ENCODE assay signal across 8 cellular contexts in genomic region chr1:151613275-151613867, GRCh38. TPM values are rescaled to one million over a fixed set of nuclear protein-coding genes. Genes with fewer than 3 reads are reported as not detected.
A peak's percentile ranks its signal among the peaks of the same experiment; 100 is the strongest.
DNase-seq lines count a peak whose midpoint lies in the region; ATAC-seq, FAIRE-seq and TF ChIP-seq lines count a peak whose summit lies in the region.

No MANE protein-coding gene starts in this region.

- no peak overlapping the region; the same call in 1 of the 2 replicates for H2AK5ac ChIP-seq in H1 (ENCODE audit: low read depth, low read length)

- POLR2A ChIA-PET in H1 (lab: Charles Lee; ENCODE audit: partially characterized antibody): no interaction called here

- H3K4me3 Mint-ChIP-seq in osteocyte (ENCODE audit: unreplicated experiment): peak overlapping the region; percentile 99

- H3K23ac ChIP-seq in H1 (ENCODE audit: insufficient read length): no peak overlapping the region

- no peak for FAIRE-seq in H1 (lab: Jason Lieb, UNC)

- no peak for TF ChIP-seq CTCF in DND-41 (IDR thresholded peaks at IDR 0.05; ENCODE audit: borderline replicate concordance, extremely low read depth, low read length, poor library complexity, severe bottlenecking)
- no peak for TF ChIP-seq CTCF in H1 (IDR thresholded peaks at IDR 0.05; ENCODE audit: control extremely low read depth in 1 of 3, insufficient read depth in 1 of 3, low read depth in 1 of 3, low read length in 3 of 3)
- no peak for TF ChIP-seq CTCF in osteocyte (IDR thresholded peaks at IDR 0.05)

- no peak for TF ChIP-seq POLR2A in H1 (IDR thresholded peaks at IDR 0.05; ENCODE audit: control extremely low read depth in 1 of 2, low read depth in 2 of 2, low read length in 2 of 2)

- H2BK15ac ChIP-seq in H1 (ENCODE audit: low read length): peak overlapping the region; percentile 65; the same call in 1 of the 2 replicates

- CTCF ChIA-PET in H1 (lab: Charles Lee; ENCODE audit: partially characterized antibody): no interaction called here

- 0 out of 2 replicates have a peak overlapping the region, but pooled peaks have one; percentile 43 for H2BK12ac ChIP-seq in H1 (ENCODE audit: low read depth, low read length)

- no peak overlapping the region for H2BK20ac ChIP-seq in H1 (ENCODE audit: low read length)

- H3K14ac ChIP-seq in H1 (ENCODE audit: insufficient read length): no peak overlapping the region

- no peaks in the 10 kb centered on the region for H3K36me3 Mint-ChIP-seq in osteocyte (ENCODE audit: unreplicated experiment)

- no peak overlapping the region for H3K4ac ChIP-seq in H1 (replicated peaks; ENCODE audit: insufficient read length, low read depth, low read length)

- no peak for TF ChIP-seq EP300 in H1 (IDR thresholded peaks at IDR 0.05; ENCODE audit: borderline replicate concordance in 1 of 2, low read depth in 2 of 2, low read length in 2 of 2)

- TF ChIP-seq RAD21 in H1 (IDR thresholded peaks at IDR 0.05 in 1 of 2, conservative IDR thresholded peaks at IDR 0.05 in 1 of 2; ENCODE audit: low read depth in 2 of 2, low read length in 2 of 2): no peak

- H2AFZ ChIP-seq in DND-41 (ENCODE audit: low read depth, low read length) (peak overlapping the region; percentile 83; the same call in 1 of the 2 replicates), H1 (ENCODE audit: low read length) (no peak overlapping the region)

- H3K4me2 ChIP-seq in DND-41 (ENCODE audit: insufficient read depth, low read length) (peak overlapping the region; percentile 80), H1 (ENCODE audit: insufficient read depth in 1 of 2, low read depth in 2 of 2, low read length in 2 of 2) (peak overlapping the region; percentile 93 to 100)

- H4K91ac ChIP-seq in H1 (replicated peaks; ENCODE audit: insufficient read length, low read length): no peak overlapping the region

- H3K27me3 ChIP-seq in DND-41 (ENCODE audit: insufficient read depth, low read length, poor library complexity): no peaks in the 10 kb centered on the region
- no peaks in the 10 kb centered on the region for H3K27me3 ChIP-seq in NT2/D1 (ENCODE audit: insufficient read depth, insufficient read length)
- H3K27me3 ChIP-seq in H1 (replicated peaks in 1 of 4; ENCODE audit: control insufficient read depth in 3 of 4, extremely low read depth in 1 of 4, insufficient read depth in 3 of 4, low read length in 3 of 4): no peaks in the 10 kb centered on the region

- H3K36me3 ChIP-seq in DND-41 (ENCODE audit: insufficient read depth, low read length) (peaks cover 19% of the 10 kb centered on the region), NT2/D1 (ENCODE audit: insufficient read depth, insufficient read length, low read length) (peaks cover 11% of the 10 kb centered on the region), H1 (ENCODE audit: control insufficient read depth in 2 of 4, insufficient read depth in 4 of 4, low read length in 3 of 4) (peaks cover 0 to 3% (median 0%) of the 10 kb centered on the region in 4 experiments; a peak in 3 of 8 replicates)

- H3K23me2 ChIP-seq in H1 (ENCODE audit: low read depth, low read length): peaks cover 13% of the 10 kb centered on the region

- no peak overlapping the region for H4K8ac ChIP-seq in H1 (ENCODE audit: extremely low read depth, insufficient read depth, low read length)

- peak overlapping the region; percentile 78; the same call in 1 of the 2 replicates for H3K18ac ChIP-seq in H1 (ENCODE audit: extremely low read depth, low read length)

- peak overlapping the region; percentile 83 for H3K9ac ChIP-seq in DND-41 (ENCODE audit: low read depth, low read length)
- peak overlapping the region; percentile 89 for H3K9ac ChIP-seq in NT2/D1 (ENCODE audit: insufficient read length, low read depth)
- peak overlapping the region in 3 of 4 experiments; percentile 39 to 83 (median 83); a peak in 4 of 7 replicates for H3K9ac ChIP-seq in H1 (replicated peaks in 1 of 4; ENCODE audit: extremely low read depth in 1 of 4, low read depth in 3 of 4, low read length in 3 of 4)

- H4K5ac ChIP-seq in H1 (ENCODE audit: insufficient read length, low read depth, low read length): no peak overlapping the region

- no peaks in the 10 kb centered on the region for H3K79me1 ChIP-seq in H1 (ENCODE audit: low read depth, low read length)

- ATAC-seq in DND-41 (ENCODE audit: insufficient read depth, low read depth) (no peak), GM18498 (IDR thresholded peaks at IDR 0.05; ENCODE audit: unreplicated experiment) (no peak)

- H3K4me3 ChIP-seq in DND-41 (ENCODE audit: low read depth in 1 of 2, low read length in 2 of 2) (peak overlapping the region; percentile 64 to 89; a peak in 3 of 4 replicates), NT2/D1 (ENCODE audit: insufficient read length, low read depth) (peak overlapping the region; percentile 60), H1 (ENCODE audit: extremely low read depth in 1 of 4, insufficient read depth in 2 of 4, low read depth in 3 of 4, low read length in 4 of 4) (peak overlapping the region; percentile 79 to 96 (median 88))

- H2BK120ac ChIP-seq in H1 (replicated peaks; ENCODE audit: low read depth, low read length): no peak overlapping the region

- H3K27ac ChIP-seq in DND-41 (ENCODE audit: low read length) (peak overlapping the region; percentile 91; the same call in 1 of the 2 replicates), H1 (ENCODE audit: low read depth, low read length) (peak overlapping the region; percentile 26; the same call in 1 of the 2 replicates)

- H3K79me2 ChIP-seq in DND-41 (ENCODE audit: insufficient read depth, low read length) (peaks cover 60% of the 10 kb centered on the region), H1 (ENCODE audit: control insufficient read depth in 1 of 2, insufficient read depth in 2 of 2, low read length in 2 of 2) (peaks cover 0 to 56% of the 10 kb centered on the region in 2 experiments; a peak in 3 of 4 replicates)

- peak overlapping the region; percentile 92 for H3K27ac Mint-ChIP-seq in osteocyte (ENCODE audit: unreplicated experiment)

- H3K56ac ChIP-seq in H1 (replicated peaks; ENCODE audit: insufficient read length, low read depth, low read length): no peak overlapping the region

- peaks cover 51% of the 10 kb centered on the region for H3K4me1 Mint-ChIP-seq in osteocyte (ENCODE audit: unreplicated experiment)

- H3K27me3 Mint-ChIP-seq in osteocyte (ENCODE audit: unreplicated experiment): no peaks in the 10 kb centered on the region

- peak; percentile 44 for DNase-seq in DND-41
- no peak for DNase-seq in NT2/D1 (ENCODE audit: low read depth, low spot score)
- DNase-seq in H1 (ENCODE audit: low read depth in 1 of 2, low spot score in 2 of 2): peak in 1 of 2 experiments; percentile 53
- DNase-seq in osteocyte (ENCODE audit: extremely low spot score, unreplicated experiment): no peak
- DNase-seq in central memory CD4-positive, alpha-beta T cell: no peak
- no peak for DNase-seq in DMS79 treated with DMSO at 0.1 percent for 48 hours (lab: John Stamatoyannopoulos, UW)
- no peak for DNase-seq in NCI-H2081 (lab: John Stamatoyannopoulos, UW)

- peaks cover 42% of the 10 kb centered on the region for H3K4me1 ChIP-seq in DND-41 (ENCODE audit: insufficient read depth, low read length)
- no peaks in the 10 kb centered on the region for H3K4me1 ChIP-seq in NT2/D1 (ENCODE audit: insufficient read depth, insufficient read length)
- H3K4me1 ChIP-seq in H1 (replicated peaks in 1 of 4; ENCODE audit: control insufficient read depth in 3 of 4, insufficient read depth in 4 of 4, low read length in 3 of 4): peaks cover 0 to 5% (median 1%) of the 10 kb centered on the region in 4 experiments; a peak in 1 of 7 replicates

- no peak overlapping the region for H2BK5ac ChIP-seq in H1 (ENCODE audit: low read depth, low read length)

- H4K20me1 ChIP-seq in DND-41 (ENCODE audit: insufficient read depth, low read length) (no peaks in the 10 kb centered on the region; the same call in 1 of the 2 replicates), H1 (replicated peaks in 1 of 2; ENCODE audit: control insufficient read depth in 1 of 2, insufficient read depth in 2 of 2, low read length in 2 of 2) (peaks cover 0 to 1% of the 10 kb centered on the region in 2 experiments)

- no peaks in the 10 kb centered on the region for H3K9me3 Mint-ChIP-seq in osteocyte (ENCODE audit: unreplicated experiment)

- 6% methylated on average over 12 of the region's 13 CpGs; no CpG with 5 or more reads in 1 of the 2 experiments for WGBS in H1 (ENCODE audit: extremely low coverage in 1 of 2, insufficient coverage in 1 of 2, insufficient read length in 1 of 2, insufficient replicate concordance in 2 of 2, low coverage in 1 of 2, low lambda C conversion rate in 2 of 2, missing lambda C conversion rate in 1 of 2), 2 experiments

- H3K9me3 ChIP-seq in DND-41 (ENCODE audit: insufficient read depth, low read length, severe bottlenecking) (no peaks in the 10 kb centered on the region), NT2/D1 (ENCODE audit: insufficient read depth, low read length) (no peaks in the 10 kb centered on the region), H1 (ENCODE audit: insufficient read depth in 2 of 2, low read depth in 1 of 2, low read length in 1 of 2) (no peaks in the 10 kb centered on the region)

RNA-seq across cellular contexts. Expression of gene SNX27, which starts 1.5 kb away (rescaled TPM):
- total RNA-seq in H1 (2021; fragmentation: NEBNext Ultra II Directional; extraction: Animal tissue kit (Norgen Biotek cat#: 25700)): 61.2 and 65.4 TPM in 2 replicates
- 15.6 and 23.4 TPM in 2 replicates for polyA plus RNA-seq in H1 (2011; rRNA removed)
- polyA plus RNA-seq in H1 (2011; cell fraction: cytosol; rRNA removed): 21.0 TPM
- polyA plus RNA-seq in H1 (2011; cell fraction: nucleus; rRNA removed): 15.8 TPM
- polyA plus RNA-seq in H1 (2012, experiment 1 of 2): 19.2 to 25.4 TPM (median 21.4 TPM) in 4 replicates
- 6.7 TPM for polyA plus RNA-seq in H1 (2012, experiment 2 of 2)
- polyA plus RNA-seq in H1 (2013, experiment 1 of 2): 22.7 TPM
- 22.0 TPM for polyA plus RNA-seq in H1 (2013, experiment 2 of 2)
- polyA minus RNA-seq in H1 (2011; rRNA and poly(A)+ RNA removed): 53.7 and 54.8 TPM in 2 replicates
- 30.5 TPM for polyA minus RNA-seq in H1 (2011; cell fraction: cytosol; rRNA and poly(A)+ RNA removed)
- polyA minus RNA-seq in H1 (2011; cell fraction: nucleus; rRNA and poly(A)+ RNA removed): 35.6 TPM
- total RNA-seq in osteocyte: 33.9 and 35.5 TPM in 2 replicates
